ENCODE assay signal across 18 cellular contexts in genomic region chr17:63598284-63598683, GRCh38. TPM values are rescaled to one million over a fixed set of nuclear protein-coding genes. Genes with fewer than 3 reads are reported as not detected.
DNase-seq lines count a peak whose midpoint lies in the region; ATAC-seq and TF ChIP-seq lines count a peak whose summit lies in the region.
"Had no signal": no experiment of that assay in that cellular context is flagged by ENCODE, and none has a peak within 500 bp of the region (broad histone marks: within the 10 kb centered on the region; RNA-seq: fewer than 3 reads in every experiment).

No MANE protein-coding gene starts in this region.

- peak; percentile 7 to 46 for ATAC-seq in activated naive CD4-positive, alpha-beta T cell treated with anti-CD3 and anti-CD28 coated beads, Interleukin-2, amount 50 U/mL, for 72 hours
- ATAC-seq in T-helper 17 cell = peak; percentile 63
- peak; percentile 70 for ATAC-seq in central memory CD8-positive, alpha-beta T cell (replicated peaks; ENCODE audit: extremely low read depth, poor library complexity, severe bottlenecking)
- ATAC-seq: HepG2, PC-3 had no signal

- peaks cover 27% of the 10 kb centered on the region for H3K4me1 Mint-ChIP-seq in activated naive CD4-positive, alpha-beta T cell treated with anti-CD3 and anti-CD28 coated beads for 36 hours (ENCODE audit: low read depth)
- peaks cover 33% of the 10 kb centered on the region for H3K4me1 Mint-ChIP-seq in T-helper 17 cell
- peaks cover 41% of the 10 kb centered on the region for H3K4me1 Mint-ChIP-seq in central memory CD8-positive, alpha-beta T cell

- intact Hi-C loops in activated naive CD4-positive, alpha-beta T cell treated with anti-CD3 and anti-CD28 coated beads for 36 hours (cut with micrococcal nuclease) = no loop called here

- no peak overlapping the region for H3K4me3 Mint-ChIP-seq in activated naive CD4-positive, alpha-beta T cell treated with anti-CD3 and anti-CD28 coated beads for 36 hours
- peak overlapping the region; percentile 52 for H3K4me3 Mint-ChIP-seq in T-helper 17 cell
- H3K4me3 Mint-ChIP-seq in central memory CD8-positive, alpha-beta T cell = peak overlapping the region; percentile 52

- in situ Hi-C loops in HAP-1 (cut with MboI; ENCODE audit: low sequenced_read_pairs) = no loop called here

- H3K27ac Mint-ChIP-seq in activated naive CD4-positive, alpha-beta T cell treated with anti-CD3 and anti-CD28 coated beads, Interleukin-2, amount 50 U/mL, for 72 hours = peak overlapping the region; percentile 23 to 72
- H3K27ac Mint-ChIP-seq in activated naive CD4-positive, alpha-beta T cell treated with anti-CD3 and anti-CD28 coated beads for 36 hours = no peak overlapping the region
- peak overlapping the region; percentile 63 for H3K27ac Mint-ChIP-seq in T-helper 17 cell
- H3K27ac Mint-ChIP-seq in central memory CD8-positive, alpha-beta T cell (ENCODE audit: low read depth) = peak overlapping the region; percentile 39

- H3K4me3 ChIP-seq in HAP-1 = no peak overlapping the region
- no peak overlapping the region for H3K4me3 ChIP-seq in Peyer's patch

- no peak for DNase-seq in activated naive CD4-positive, alpha-beta T cell treated with anti-CD3 and anti-CD28 coated beads, Interleukin-2, amount 50 U/mL, for 72 hours (ENCODE audit: low spot score in 2 of 2)
- no peak for DNase-seq in activated naive CD4-positive, alpha-beta T cell treated with anti-CD3 and anti-CD28 coated beads for 36 hours
- no peak for DNase-seq in T-helper 17 cell
- no peak for DNase-seq in central memory CD8-positive, alpha-beta T cell (ENCODE audit: low spot score in 2 of 2)
- no peak for DNase-seq in AG08396 (ENCODE audit: low spot score)
- no peak for DNase-seq in HAP-1 (ENCODE audit: low spot score in 2 of 2)
- DNase-seq in Peyer's patch = no peak
- DNase-seq: ACHN; DMS153; H7; NCI-H1092; NCI-H345; NCI-H69; NK-92 treated with Interleukin-12 subunit alpha and Interleukin-12 subunit beta, amount 100 ng/mL, for 24 hours; PC-3 had no signal

- H3K27me3 Mint-ChIP-seq in activated naive CD4-positive, alpha-beta T cell treated with anti-CD3 and anti-CD28 coated beads for 36 hours (ENCODE audit: low read depth) = no peaks in the 10 kb centered on the region
- H3K27me3 Mint-ChIP-seq in T-helper 17 cell = no peaks in the 10 kb centered on the region
- H3K27me3 Mint-ChIP-seq in central memory CD8-positive, alpha-beta T cell = no peaks in the 10 kb centered on the region
- H3K27me3 Mint-ChIP-seq: B cell had no signal

- no peaks in the 10 kb centered on the region for H3K9me3 ChIP-seq in T-helper 17 cell (ENCODE audit: control insufficient read depth, low read length, poor library complexity, severe bottlenecking)
- no peaks in the 10 kb centered on the region for H3K9me3 ChIP-seq in HAP-1
- no peaks in the 10 kb centered on the region for H3K9me3 ChIP-seq in Peyer's patch

- peaks cover 0 to 7% of the 10 kb centered on the region in 2 donors for H3K36me3 Mint-ChIP-seq in activated naive CD4-positive, alpha-beta T cell treated with anti-CD3 and anti-CD28 coated beads, Interleukin-2, amount 50 U/mL, for 72 hours
- peaks cover 1% of the 10 kb centered on the region for H3K36me3 Mint-ChIP-seq in activated naive CD4-positive, alpha-beta T cell treated with anti-CD3 and anti-CD28 coated beads for 36 hours (ENCODE audit: low read depth)
- H3K36me3 Mint-ChIP-seq in T-helper 17 cell (ENCODE audit: low read depth) = peaks cover 2% of the 10 kb centered on the region
- H3K36me3 Mint-ChIP-seq in central memory CD8-positive, alpha-beta T cell (ENCODE audit: insufficient read depth) = peaks cover 5% of the 10 kb centered on the region

- no peaks in the 10 kb centered on the region for H3K27me3 ChIP-seq in HAP-1 (ENCODE audit: low read depth)
- no peaks in the 10 kb centered on the region for H3K27me3 ChIP-seq in Peyer's patch

- no peak overlapping the region for H3K27ac ChIP-seq in Peyer's patch
- H3K27ac ChIP-seq: KMS-11 had no signal

- H3K36me3 ChIP-seq in HAP-1 (replicated peaks) (peaks cover 7% of the 10 kb centered on the region; the same call in 1 of the 2 replicates), Peyer's patch (peaks cover 0 to 1% (median 0%) of the 10 kb centered on the region in 3 donors)

- CTCF ChIA-PET in activated naive CD4-positive, alpha-beta T cell treated with anti-CD3 and anti-CD28 coated beads for 36 hours (lab: Charles Lee) = no interaction called here

- no peak for TF ChIP-seq POLR2A in Peyer's patch (IDR thresholded peaks at IDR 0.05)

- H3K9me3 Mint-ChIP-seq in activated naive CD4-positive, alpha-beta T cell treated with anti-CD3 and anti-CD28 coated beads, Interleukin-2, amount 50 U/mL, for 72 hours = no peaks in the 10 kb centered on the region
- H3K9me3 Mint-ChIP-seq in activated naive CD4-positive, alpha-beta T cell treated with anti-CD3 and anti-CD28 coated beads for 36 hours = no peaks in the 10 kb centered on the region
- H3K9me3 Mint-ChIP-seq in central memory CD8-positive, alpha-beta T cell = no peaks in the 10 kb centered on the region

- H3K4me1 ChIP-seq in HAP-1 (peaks cover 6% of the 10 kb centered on the region), Peyer's patch (peaks cover 0 to 15% (median 3%) of the 10 kb centered on the region in 4 donors)

- TF ChIP-seq CTCF in Peyer's patch (IDR thresholded peaks at IDR 0.05) = no peak

RNA-seq across cellular contexts. Expression of gene TACO1, which starts 2.4 kb away (rescaled TPM):
- total RNA-seq in activated naive CD4-positive, alpha-beta T cell treated with anti-CD3 and anti-CD28 coated beads, Interleukin-2, amount 50 U/mL, for 72 hours = 10 to 100 TPM; 10.1 to 27.3 TPM
- total RNA-seq in activated naive CD4-positive, alpha-beta T cell treated with anti-CD3 and anti-CD28 coated beads for 36 hours = 10 to 100 TPM; 27.6 to 28.9 TPM
- 10 to 100 TPM; 11.0 to 11.8 TPM for total RNA-seq in T-helper 17 cell
- 10 to 100 TPM; 12.4 to 38.7 (median 36.0) TPM for total RNA-seq in Peyer's patch

RNA-seq across cellular contexts. Expression of gene MAP3K3, which starts 23.9 kb away (rescaled TPM):
- 10 to 100 TPM; 28.3 to 54.2 TPM for total RNA-seq in activated naive CD4-positive, alpha-beta T cell treated with anti-CD3 and anti-CD28 coated beads, Interleukin-2, amount 50 U/mL, for 72 hours
- 10 to 100 TPM; 28.8 to 29.6 TPM for total RNA-seq in activated naive CD4-positive, alpha-beta T cell treated with anti-CD3 and anti-CD28 coated beads for 36 hours
- total RNA-seq in T-helper 17 cell (10 to 100 TPM; 74.1 to 85.0 TPM), Peyer's patch (10 to 100 TPM; 17.3 to 61.9 (median 39.2) TPM)

RNA-seq across cellular contexts. Expression of gene DCAF7, which starts 48.0 kb away (rescaled TPM):
- total RNA-seq in activated naive CD4-positive, alpha-beta T cell treated with anti-CD3 and anti-CD28 coated beads, Interleukin-2, amount 50 U/mL, for 72 hours = 100 to 1,000 TPM; 111 to 123 TPM
- total RNA-seq in activated naive CD4-positive, alpha-beta T cell treated with anti-CD3 and anti-CD28 coated beads for 36 hours = 100 to 1,000 TPM; 102 to 103 TPM
- total RNA-seq in T-helper 17 cell (10 to 100 TPM; 36.4 to 39.0 TPM), Peyer's patch (10 to 100 TPM; 32.2 to 65.3 (median 48.9) TPM)
